Comparison of ENCODE assay signal across 8 cellular contexts in genomic region chr10:72275351-72276012, GRCh38. TPM values are rescaled to one million over a fixed set of nuclear protein-coding genes. Genes with fewer than 3 reads are reported as not detected.
DNase-seq lines count a peak whose midpoint lies in the region; ATAC-seq and TF ChIP-seq lines count a peak whose summit lies in the region.

No MANE protein-coding gene starts in this region.

- H3K27me3 ChIP-seq in heart left ventricle (no peaks in the 10 kb centered on the region), WERI-Rb-1 (ENCODE audit: insufficient read depth, low read depth, severe bottlenecking) (no peaks in the 10 kb centered on the region)

- H3K4me3 Mint-ChIP-seq in progenitor cell of endocrine pancreas (ENCODE audit: low read depth): peak overlapping the region; percentile 85

- TF ChIP-seq POLR2A in heart left ventricle (IDR thresholded peaks at IDR 0.05): no peak

- H3K4me1 Mint-ChIP-seq in progenitor cell of endocrine pancreas (ENCODE audit: low read depth): peaks cover 34% of the 10 kb centered on the region

- DNase-seq in heart left ventricle: no peak
- no peak for DNase-seq in left cardiac atrium
- DNase-seq in WERI-Rb-1: peak; percentile 75
- DNase-seq in fibroblast of mammary gland (ENCODE audit: low read depth): peak; percentile 31
- DNase-seq in progenitor cell of endocrine pancreas (ENCODE audit: low spot score, unreplicated experiment): no peak
- DNase-seq in AML-193 (lab: John Stamatoyannopoulos, UW): no peak
- DNase-seq in activated gamma-delta T cell (lab: John Stamatoyannopoulos, UW): no peak

- H3K4me3 ChIP-seq in heart left ventricle: peak overlapping the region; percentile 66 to 98 (median 76)
- peak overlapping the region; percentile 68 for H3K4me3 ChIP-seq in WERI-Rb-1 (ENCODE audit: low read depth, low read length)
- peak overlapping the region; percentile 67 for H3K4me3 ChIP-seq in fibroblast of mammary gland (ENCODE audit: control insufficient read depth, low read depth, low read length)

- H3K36me3 ChIP-seq in heart left ventricle (peaks cover 3 to 20% (median 15%) of the 10 kb centered on the region in 9 donors), WERI-Rb-1 (peaks cover 16% of the 10 kb centered on the region)

- H3K9me3 Mint-ChIP-seq in progenitor cell of endocrine pancreas (ENCODE audit: low read depth): no peaks in the 10 kb centered on the region

- peak overlapping the region; percentile 95 to 100 (median 99) for H3K27ac ChIP-seq in heart left ventricle
- peak overlapping the region; percentile 97 for H3K27ac ChIP-seq in WERI-Rb-1

- no peaks in the 10 kb centered on the region for H3K27me3 Mint-ChIP-seq in progenitor cell of endocrine pancreas

- H3K27ac Mint-ChIP-seq in progenitor cell of endocrine pancreas: peak overlapping the region; percentile 76

- no peak for ATAC-seq in heart left ventricle
- no peak for ATAC-seq in left cardiac atrium
- no peak for ATAC-seq in GM19395 (IDR thresholded peaks at IDR 0.05; ENCODE audit: unreplicated experiment)

- 9 to 13% (median 12%) methylated on average over 12 of the region's 12 CpGs for WGBS in heart left ventricle, 4 donors

- TF ChIP-seq CTCF in heart left ventricle (IDR thresholded peaks at IDR 0.05) (no peak), WERI-Rb-1 (IDR thresholded peaks at IDR 0.05; ENCODE audit: low read depth, low read length) (no peak), fibroblast of mammary gland (conservative IDR thresholded peaks at IDR 0.05; ENCODE audit: control insufficient read depth, insufficient read depth, low read depth, low read length) (no peak), progenitor cell of endocrine pancreas (IDR thresholded peaks at IDR 0.05; ENCODE audit: unreplicated experiment) (no peak)

- H3K9me3 ChIP-seq in heart left ventricle: no peaks in the 10 kb centered on the region
- H3K9me3 ChIP-seq in WERI-Rb-1 (ENCODE audit: severe bottlenecking): no peaks in the 10 kb centered on the region

- intact Hi-C loops in heart left ventricle (cut with DNase I) (loop anchor here in 8 of 10 donors (2.0 to 10.0 kb wide), 9 partner anchors 21 to 61 kb away; no protein-coding TSS in a partner anchor), left cardiac atrium (cut with DNase I) (loop anchor here in 1 of 2 donors (10.0 kb wide), 1 partner anchor 49 kb away; no protein-coding TSS in a partner anchor)

- peaks cover 2% of the 10 kb centered on the region for H3K36me3 Mint-ChIP-seq in progenitor cell of endocrine pancreas (ENCODE audit: insufficient read depth)

- peaks cover 6 to 54% (median 33%) of the 10 kb centered on the region in 12 donors for H3K4me1 ChIP-seq in heart left ventricle

RNA-seq across cellular contexts. Expression of gene DDIT4, which starts 1.8 kb away (rescaled TPM):
- total RNA-seq in heart left ventricle (10 to 100 TPM; 14.6 to 68.2 (median 40.4) TPM), left cardiac atrium (100 to 1,000 TPM in 1 of 2 donors, 10 to 100 TPM in 1; 88.8 to 112 TPM), progenitor cell of endocrine pancreas (36.9 and 49.7 TPM in 2 replicates)
- polyA plus RNA-seq in heart left ventricle: 100 to 1,000 TPM in 1 of 2 donors, 10 to 100 TPM in 1; 59.4 to 112 TPM

RNA-seq across cellular contexts. Expression of gene ASCC1, which starts 59.4 kb away (rescaled TPM):
- total RNA-seq in heart left ventricle (10 to 100 TPM; 26.4 to 44.8 (median 35.3) TPM), left cardiac atrium (10 to 100 TPM; 25.2 to 28.1 TPM), progenitor cell of endocrine pancreas (40.0 and 42.2 TPM in 2 replicates)
- 10 to 100 TPM; 12.0 to 49.6 TPM for polyA plus RNA-seq in heart left ventricle

RNA-seq across cellular contexts. Expression of gene ANAPC16, which starts 59.7 kb away (rescaled TPM):
- total RNA-seq in heart left ventricle: 100 to 1,000 TPM; 135 to 237 (median 179) TPM
- polyA plus RNA-seq in heart left ventricle: 100 to 1,000 TPM; 124 to 242 TPM
- 100 to 1,000 TPM; 155 to 168 TPM for total RNA-seq in left cardiac atrium
- 85.3 and 85.9 TPM in 2 replicates for total RNA-seq in progenitor cell of endocrine pancreas

Comparison
In these comparisons a context has a peak if more than half of its experiments do, and no peak if none do; other contexts are left out.
1. DNase-seq: peak in WERI-Rb-1 (single experiment) and fibroblast of mammary gland (single experiment); none in heart left ventricle (0 of 5), left cardiac atrium (single experiment), progenitor cell of endocrine pancreas (single experiment), AML-193 (0 of 2) and activated gamma-delta T cell (single experiment).
2. Peak in every context shown above with its lines, with median percentiles within 50 percentile points of each other: H3K4me3 ChIP-seq.